In the genomic region with DNA sequence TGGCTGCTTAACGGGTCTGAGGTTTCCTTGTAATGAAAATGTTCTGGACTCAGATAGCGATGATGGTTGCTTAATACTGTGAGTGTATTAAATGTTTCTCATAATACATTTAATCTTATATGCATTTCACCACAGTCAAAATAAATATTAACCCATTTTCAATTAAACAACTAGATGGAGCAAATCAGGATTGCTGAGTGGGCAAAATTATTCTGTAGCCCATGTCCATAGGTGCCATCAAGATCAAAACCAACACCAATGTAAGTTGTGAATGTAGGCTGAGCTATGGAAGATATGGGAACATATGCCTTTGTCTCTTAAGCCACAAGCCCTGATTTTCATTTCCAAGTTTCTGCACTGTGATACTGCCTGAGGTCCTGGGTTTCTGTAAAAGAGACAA, we compare ENCODE assay signal across 28 cellular contexts.
"Had no signal": no experiment of that assay in that cellular context is flagged by ENCODE, and none has a peak within 500 bp of the region (broad histone marks: within the 10 kb centered on the region; RNA-seq: fewer than 3 reads in every experiment).

No MANE protein-coding gene starts in this region.

- H3K4me1 Mint-ChIP-seq: mesothelial cell of epicardium, naive B cell had no signal

- H3K9me3 Mint-ChIP-seq: dendritic cell treated with granulocyte-macrophage colony-stimulating factor and Interleukin-4, amounts not matched to agents 40 ng/mL and 50 ng/mL, for 4 days; endodermal cell; mesothelial cell of epicardium had no signal

- H3K36me3 ChIP-seq: colonic mucosa, esophagus squamous epithelium, gastrocnemius medialis, heart right ventricle, left lung, lower lobe of right lung had no signal

- DNase-seq: colonic mucosa; cortex of kidney; effector CD8-positive, alpha-beta T cell; effector memory CD8-positive, alpha-beta T cell; endodermal cell; erythroblast; esophagus squamous epithelium; foreskin fibroblast; foreskin melanocyte; gastrocnemius medialis; glutamatergic neuron; head of caudate nucleus; heart right ventricle; hippocampal formation; left cardiac atrium; left lung; left ventricle myocardium superior; lower lobe of right lung; mesenchymal stem cell; mucosa of descending colon; naive B cell had no signal

- H3K27me3 Mint-ChIP-seq: dendritic cell treated with granulocyte-macrophage colony-stimulating factor and Interleukin-4, amounts not matched to agents 40 ng/mL and 50 ng/mL, for 4 days; effector memory CD8-positive, alpha-beta T cell had no signal

- H3K27ac Mint-ChIP-seq: dendritic cell treated with granulocyte-macrophage colony-stimulating factor and Interleukin-4, amounts not matched to agents 40 ng/mL and 50 ng/mL, for 4 days; effector memory CD8-positive, alpha-beta T cell; endodermal cell; mesothelial cell of epicardium; naive B cell had no signal

- H3K4me3 Mint-ChIP-seq: dendritic cell treated with granulocyte-macrophage colony-stimulating factor and Interleukin-4, amounts not matched to agents 40 ng/mL and 50 ng/mL, for 4 days; effector memory CD8-positive, alpha-beta T cell; endodermal cell; mesothelial cell of epicardium; naive B cell had no signal

- H3K36me3 Mint-ChIP-seq: mesothelial cell of epicardium, naive B cell had no signal

- H3K27me3 ChIP-seq: colonic mucosa, esophagus squamous epithelium, gastrocnemius medialis, left lung had no signal

- FAIRE-seq: endometrium, islet of Langerhans, keratinocyte had no signal

- H3K27ac ChIP-seq: colonic mucosa, epithelial cell of prostate, esophagus squamous epithelium, gastrocnemius medialis, heart right ventricle, left lung, lower lobe of right lung had no signal

- H3K4me1 ChIP-seq: colonic mucosa, esophagus squamous epithelium, gastrocnemius medialis, heart right ventricle, left lung, lower lobe of right lung had no signal

- H3K9me3 ChIP-seq: colonic mucosa, esophagus squamous epithelium, gastrocnemius medialis, left lung, lower lobe of right lung, mucosa of descending colon had no signal

- H3K4me3 ChIP-seq: colonic mucosa, esophagus squamous epithelium, gastrocnemius medialis, heart right ventricle, left lung, lower lobe of right lung, mucosa of descending colon had no signal

- ATAC-seq: effector memory CD8-positive, alpha-beta T cell; esophagus mucosa; gastrocnemius medialis; heart right ventricle; left cardiac atrium; left lung; left ventricle myocardium superior; lower lobe of right lung; mucosa of descending colon had no signal
